Comparison of ENCODE assay signal across 8 cellular contexts in genomic region chr17:12438212-12438611, GRCh38.
"Had no signal": no experiment of that assay in that cellular context is flagged by ENCODE, and none has a peak within 500 bp of the region (broad histone marks: within the 10 kb centered on the region; RNA-seq: fewer than 3 reads in every experiment).

No MANE protein-coding gene starts in this region.

- H3K4me2 ChIP-seq: KMS-11 had no signal

- H3K9ac ChIP-seq: KMS-11 had no signal

- H3K27ac Mint-ChIP-seq: IgD-negative memory B cell had no signal

- ATAC-seq: HepG2 had no signal

- H3K4me3 Mint-ChIP-seq: IgD-negative memory B cell had no signal

- FAIRE-seq: HepG2, HTR-8/SVneo had no signal

- H3K36me3 Mint-ChIP-seq: IgD-negative memory B cell had no signal

- DNase-seq: IMR-90, KBM-7, KG1 had no signal

- H3K27ac ChIP-seq: HL-60, KMS-11 had no signal

- H3K27me3 Mint-ChIP-seq: IgD-negative memory B cell had no signal
